In genomic region chr17:42774066-42774750, GRCh38 we compare ENCODE assay signal across 8 cellular contexts. TPM values are rescaled to one million over a fixed set of nuclear protein-coding genes. Genes with fewer than 3 reads are reported as not detected.
DNase-seq lines count a peak whose midpoint lies in the region; ATAC-seq, FAIRE-seq and TF ChIP-seq lines count a peak whose summit lies in the region.

No MANE protein-coding gene starts in this region.

- H3K4me1 ChIP-seq in A549, result peaks cover 21% of the 10 kb centered on the region

- in situ Hi-C loops in astrocyte of the spinal cord (cut with HindIII; ENCODE audit: low sequenced_read_pairs), result no loop called here

- peak overlapping the region; percentile 80 to 97 for H3K27ac ChIP-seq in A549

- 58% methylated on average over 3 of the region's 3 CpGs for WGBS in A549 (ENCODE audit: missing lambda C conversion rate)

- DNase-seq in A549 (ENCODE audit: low read depth in 1 of 2, low spot score in 1 of 2) (no peak), HS-5 (ENCODE audit: low read depth) (peak; percentile 58), astrocyte of the spinal cord (ENCODE audit: low read depth, low spot score) (peak; percentile 45), lung microvascular endothelial cell (ENCODE audit: low read depth in 2 of 2) (peak; percentile 54 to 57), COLO829 (ENCODE audit: low spot score) (no peak), DMS 273 (lab: John Stamatoyannopoulos, UW; ENCODE audit: unreplicated experiment) (no peak)
- DNase-seq in stimulated activated CD4-positive, alpha-beta T cell treated with anti-CD3 and anti-CD28 coated beads, Interleukin-2, amount 100 ng/mL, for 48 hours, result no peak

- ATAC-seq in A549, result no peak
- ATAC-seq in GM21390 (IDR thresholded peaks at IDR 0.05; ENCODE audit: unreplicated experiment), result no peak

- H3K4me3 ChIP-seq in A549, result peak overlapping the region; percentile 65
- H3K4me3 ChIP-seq in astrocyte of the spinal cord (ENCODE audit: low read depth, low read length), result peak overlapping the region; percentile 83

- CTCF ChIA-PET in A549 (lab: Yijun Ruan, JAX), result interaction anchor here (0.6 to 4.4 kb wide), 19 partner anchors 8 to 196 kb away, joined by 3 to 48 read pairs (median 4); partner anchors contain the start of genes BECN1, CNTD1, COA3 and PSMC3IP

- H3K9me3 ChIP-seq in A549, result no peaks in the 10 kb centered on the region

- POLR2A ChIA-PET in A549 (lab: Yijun Ruan, JAX), result interaction anchor here (0.6 to 2.9 kb wide), 21 partner anchors 8 to 196 kb away, joined by 3 to 21 read pairs (median 6); partner anchors contain the start of genes BECN1, CNTD1, COA3 and PSMC3IP

- TF ChIP-seq CTCF in A549 (IDR thresholded peaks at IDR 0.05) (no peak), astrocyte of the spinal cord (IDR thresholded peaks at IDR 0.05; ENCODE audit: low read depth, low read length) (no peak)

- H3K4me2 ChIP-seq in A549, result peak overlapping the region; percentile 91

- no peak for TF ChIP-seq POLR2A in A549 (IDR thresholded peaks at IDR 0.05; ENCODE audit: low read length)

- no peak for TF ChIP-seq RAD21 in A549 (conservative IDR thresholded peaks at IDR 0.05 in 1 of 2, IDR thresholded peaks at IDR 0.05 in 1 of 2)

- TF ChIP-seq EP300 in A549 (IDR thresholded peaks at IDR 0.05), result no peak

- no peak for FAIRE-seq in A549 (lab: Jason Lieb, UNC)

TF ChIP-seq in A549, 52 proteins besides CTCF, POLR2A, EP300 and RAD21:
- TF ChIP-seq REST (IDR thresholded peaks at IDR 0.05) (no peak), NR3C1 (IDR thresholded peaks at IDR 0.05) (no peak), RNF2 (IDR thresholded peaks at IDR 0.05; ENCODE audit: borderline replicate concordance, low read depth) (no peak), RCOR1 (IDR thresholded peaks at IDR 0.05; ENCODE audit: low read depth, low read length) (no peak), PBX3 (IDR thresholded peaks at IDR 0.05) (no peak), HOXB13 (CRISPR knock-in tag; IDR thresholded peaks at IDR 0.05; ENCODE audit: low read depth) (no peak)
TF ChIP-seq in A549: peak in this region for 0.

RNA-seq across cellular contexts. Expression of gene VPS25, which starts 1.0 kb away (rescaled TPM):
- 143 and 173 TPM in 2 replicates for polyA plus RNA-seq in A549 (2011; rRNA removed)
- 154 and 190 TPM in 2 replicates for polyA plus RNA-seq in A549 (2012; cell fraction: cytosol; rRNA removed)
- 126 and 138 TPM in 2 replicates for polyA plus RNA-seq in A549 (2012; cell fraction: nucleus; rRNA removed)
- 118 to 132 TPM (median 119 TPM) in 3 replicates for polyA plus RNA-seq in A549 (2017; fragmentation: RNase III; extraction: RNeasy Plus Mini Kit Qiagen cat#74134 plus additional on column Dnase treatment)
- polyA minus RNA-seq in A549 (2011; rRNA and poly(A)+ RNA removed), result 99.5 and 105 TPM in 2 replicates
- total RNA-seq in lung microvascular endothelial cell, result 35.7 and 42.1 TPM in 2 replicates

RNA-seq across cellular contexts. Expression of gene WNK4, which starts 6.2 kb away (rescaled TPM):
- 1.1 and 1.6 TPM in 2 replicates for polyA plus RNA-seq in A549 (2011; rRNA removed)
- polyA plus RNA-seq in A549 (2012; cell fraction: cytosol; rRNA removed), result 1.2 TPM in 2 replicates
- polyA plus RNA-seq in A549 (2012; cell fraction: nucleus; rRNA removed), result 8.6 and 9.8 TPM in 2 replicates
- polyA plus RNA-seq in A549 (2017; fragmentation: RNase III; extraction: RNeasy Plus Mini Kit Qiagen cat#74134 plus additional on column Dnase treatment), result 1.3 to 1.5 TPM (median 1.5 TPM) in 3 replicates
- 1.3 and 1.4 TPM in 2 replicates for polyA minus RNA-seq in A549 (2011; rRNA and poly(A)+ RNA removed)
- total RNA-seq in lung microvascular endothelial cell, result 0.99 and 1.5 TPM in 2 replicates

RNA-seq across cellular contexts. Expression of gene RAMP2, which starts 13.2 kb away (rescaled TPM):
- 0.49 and 1.2 TPM in 2 replicates for polyA plus RNA-seq in A549 (2011; rRNA removed)
- polyA plus RNA-seq in A549 (2012; cell fraction: cytosol; rRNA removed), result 1.4 and 1.5 TPM in 2 replicates
- 0.58 and 1.4 TPM in 2 replicates for polyA plus RNA-seq in A549 (2012; cell fraction: nucleus; rRNA removed)
- 0.30 to 1.0 TPM (median 0.87 TPM) in 3 replicates for polyA plus RNA-seq in A549 (2017; fragmentation: RNase III; extraction: RNeasy Plus Mini Kit Qiagen cat#74134 plus additional on column Dnase treatment)
- 0.37 TPM in 1 of 2 replicates, not detected in the other for polyA minus RNA-seq in A549 (2011; rRNA and poly(A)+ RNA removed)
- total RNA-seq in lung microvascular endothelial cell, result 12.9 and 36.3 TPM in 2 replicates

RNA-seq across cellular contexts. Expression of gene COA3, which starts 24.3 kb away (rescaled TPM):
- 126 and 170 TPM in 2 replicates for polyA plus RNA-seq in A549 (2011; rRNA removed)
- polyA plus RNA-seq in A549 (2012; cell fraction: cytosol; rRNA removed), result 183 and 191 TPM in 2 replicates
- 85.4 and 99.0 TPM in 2 replicates for polyA plus RNA-seq in A549 (2012; cell fraction: nucleus; rRNA removed)
- polyA plus RNA-seq in A549 (2017; fragmentation: RNase III; extraction: RNeasy Plus Mini Kit Qiagen cat#74134 plus additional on column Dnase treatment), result 127 to 131 TPM (median 130 TPM) in 3 replicates
- 76.1 and 85.5 TPM in 2 replicates for polyA minus RNA-seq in A549 (2011; rRNA and poly(A)+ RNA removed)
- 54.0 and 83.3 TPM in 2 replicates for total RNA-seq in lung microvascular endothelial cell

RNA-seq across cellular contexts. Expression of gene CNTD1, which starts 24.5 kb away (rescaled TPM):
- polyA plus RNA-seq in A549 (2011; rRNA removed) (0.06 and 0.07 TPM in 2 replicates), A549 (2017; fragmentation: RNase III; extraction: RNeasy Plus Mini Kit Qiagen cat#74134 plus additional on column Dnase treatment) (0.10 to 0.47 TPM (median 0.17 TPM) in 3 replicates)
- 0.04 TPM in 2 replicates for polyA plus RNA-seq in A549 (2012; cell fraction: cytosol; rRNA removed)
- polyA plus RNA-seq in A549 (2012; cell fraction: nucleus; rRNA removed), result not detected in 2 replicates
- polyA minus RNA-seq in A549 (2011; rRNA and poly(A)+ RNA removed), result not detected in 2 replicates
- under 0.01 TPM in 1 of 2 replicates, not detected in the other for total RNA-seq in lung microvascular endothelial cell

Comparison
In these comparisons a context has a peak if more than half of its experiments do, and no peak if none do; other contexts are left out.
1. DNase-seq: peak in HS-5 (single experiment), astrocyte of the spinal cord (single experiment) and lung microvascular endothelial cell (2 of 2); none in A549 (0 of 2), stimulated activated CD4-positive, alpha-beta T cell treated with anti-CD3 and anti-CD28 coated beads, Interleukin-2, amount 100 ng/mL, for 48 hours (0 of 2), COLO829 (single experiment) and DMS 273 (single experiment).